23 cellular contexts compared by ENCODE assay signal in the genomic region with DNA sequence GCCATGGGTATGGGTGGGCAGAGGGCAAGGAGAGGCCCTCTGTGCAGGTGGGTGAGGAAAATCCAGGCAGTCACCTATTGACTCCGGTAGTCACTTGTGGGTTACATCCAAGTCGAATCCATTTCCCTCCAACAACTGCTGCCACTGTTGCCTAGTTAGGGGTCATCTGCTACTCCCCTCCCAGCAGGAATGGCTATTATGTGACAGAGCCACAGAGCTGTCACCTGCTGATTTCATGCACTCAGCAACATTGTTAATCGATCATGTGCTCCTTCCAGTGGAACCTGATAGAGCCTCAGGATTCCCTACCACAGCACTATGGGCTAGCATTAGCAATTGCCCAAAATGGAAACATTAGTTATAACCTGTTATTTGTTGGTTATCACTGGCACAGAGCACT.
"Had no signal": no experiment of that assay in that cellular context is flagged by ENCODE, and none has a peak within 500 bp of the region (broad histone marks: within the 10 kb centered on the region; RNA-seq: fewer than 3 reads in every experiment).

No MANE protein-coding gene starts in this region.

- H3K4me3 Mint-ChIP-seq: activated CD8-positive, alpha-beta T cell treated with anti-CD3 and anti-CD28 coated beads for 36 hours; activated naive CD4-positive, alpha-beta T cell treated with anti-CD3 and anti-CD28 coated beads, Interleukin-2, amount 50 U/mL, for 24 hours; activated T-cell treated with anti-CD3 and anti-CD28 coated beads, Interleukin-2, amount 50 U/mL, for 4 hours; activated T-helper 17 cell treated with anti-CD3 and anti-CD28 coated beads, Interleukin-2, amount 50 U/mL, for 72 hours; mesothelial cell of epicardium; naive thymus-derived CD4-positive, alpha-beta T cell; neural progenitor cell; stimulated activated naive B cell treated with anti-CD40 and anti-IgM and Interleukin-4, amounts not matched to agents 10 μg/mL and 1 μg/mL and 100 μg/mL, for 72 hours had no signal

- DNase-seq: activated CD4-positive, alpha-beta T cell treated with anti-CD3 and anti-CD28 coated beads for 1 hour; activated CD4-positive, alpha-beta T cell treated with anti-CD3 and anti-CD28 coated beads, Interleukin-2, amount 50 U/mL, for 1 hour; activated CD8-positive, alpha-beta T cell treated with anti-CD3 and anti-CD28 coated beads for 36 hours; activated gamma-delta T cell treated with Interleukin-2 at 50 U/mL for 16 hours; activated T-cell treated with anti-CD3 and anti-CD28 coated beads, Interleukin-2, amount 50 U/mL, for 4 hours; aorta; body of pancreas; dermis blood vessel endothelial cell; effector CD4-positive, alpha-beta T cell; foreskin keratinocyte; heart right ventricle; naive thymus-derived CD4-positive, alpha-beta T cell; occipital lobe; stimulated activated CD4-positive, alpha-beta T cell treated with anti-CD3 and anti-CD28 coated beads, Interleukin-15, amount 100 ng/mL, for 24 hours; stimulated activated CD4-positive, alpha-beta T cell treated with anti-CD3 and anti-CD28 coated beads, Interleukin-2, amount 100 ng/mL, for 24 hours; stimulated activated naive B cell treated with anti-CD40 and anti-IgM and Interleukin-4, amounts not matched to agents 10 μg/mL and 1 μg/mL and 100 μg/mL, for 72 hours; stomach; T1000; tibial artery had no signal

- H3K27me3 Mint-ChIP-seq: activated CD8-positive, alpha-beta T cell treated with anti-CD3 and anti-CD28 coated beads for 36 hours; activated naive CD4-positive, alpha-beta T cell treated with anti-CD3 and anti-CD28 coated beads, Interleukin-2, amount 50 U/mL, for 24 hours; activated T-helper 17 cell treated with anti-CD3 and anti-CD28 coated beads, Interleukin-2, amount 50 U/mL, for 72 hours; naive thymus-derived CD4-positive, alpha-beta T cell; stimulated activated naive B cell treated with anti-CD40 and anti-IgM and Interleukin-4, amounts not matched to agents 10 μg/mL and 1 μg/mL and 100 μg/mL, for 72 hours had no signal

- H3K4me1 Mint-ChIP-seq: mesothelial cell of epicardium had no signal

- H3K27ac Mint-ChIP-seq: activated CD8-positive, alpha-beta T cell treated with anti-CD3 and anti-CD28 coated beads for 36 hours; activated naive CD4-positive, alpha-beta T cell treated with anti-CD3 and anti-CD28 coated beads, Interleukin-2, amount 50 U/mL, for 24 hours; activated T-helper 17 cell treated with anti-CD3 and anti-CD28 coated beads, Interleukin-2, amount 50 U/mL, for 72 hours; mesothelial cell of epicardium; neural progenitor cell had no signal

- H3K9me3 Mint-ChIP-seq: activated CD8-positive, alpha-beta T cell treated with anti-CD3 and anti-CD28 coated beads for 36 hours; activated naive CD4-positive, alpha-beta T cell treated with anti-CD3 and anti-CD28 coated beads, Interleukin-2, amount 50 U/mL, for 24 hours; activated T-cell treated with anti-CD3 and anti-CD28 coated beads, Interleukin-2, amount 50 U/mL, for 4 hours; activated T-helper 17 cell treated with anti-CD3 and anti-CD28 coated beads, Interleukin-2, amount 50 U/mL, for 72 hours; neural progenitor cell; stimulated activated naive B cell treated with anti-CD40 and anti-IgM and Interleukin-4, amounts not matched to agents 10 μg/mL and 1 μg/mL and 100 μg/mL, for 72 hours had no signal

- ATAC-seq: activated CD8-positive, alpha-beta T cell treated with anti-CD3 and anti-CD28 coated beads for 36 hours; activated T-cell treated with anti-CD3 and anti-CD28 coated beads, Interleukin-2, amount 50 U/mL, for 4 hours; activated T-helper 17 cell treated with anti-CD3 and anti-CD28 coated beads, Interleukin-2, amount 50 U/mL, for 72 hours; body of pancreas; foreskin keratinocyte; heart right ventricle; naive thymus-derived CD4-positive, alpha-beta T cell; stimulated activated naive B cell treated with anti-CD40 and anti-IgM and Interleukin-4, amounts not matched to agents 10 μg/mL and 1 μg/mL and 100 μg/mL, for 72 hours had no signal
